ENCODE assay signal across 10 cellular contexts in the genomic region with DNA sequence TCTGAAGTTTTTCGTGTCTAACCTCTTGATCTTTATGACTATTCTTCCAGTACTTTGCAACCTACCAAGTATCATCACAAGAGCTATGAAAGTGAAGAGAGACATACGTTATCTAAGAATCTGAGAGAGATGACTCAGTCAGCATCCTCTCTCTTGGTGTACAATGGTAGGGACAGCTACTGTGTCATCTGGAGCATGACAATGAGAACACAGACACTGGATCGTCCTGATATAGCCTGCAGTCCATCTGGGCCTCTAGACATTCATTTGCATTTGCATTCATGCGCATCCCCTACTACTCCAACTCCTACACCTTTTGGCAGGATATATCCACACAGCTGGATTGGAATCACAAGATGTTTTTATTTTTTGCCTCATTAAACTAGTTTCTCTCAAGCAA.
A peak's percentile ranks its signal among the peaks of the same experiment; 100 is the strongest.
DNase-seq lines count a peak whose midpoint lies in the region; ATAC-seq and TF ChIP-seq lines count a peak whose summit lies in the region.
"Had no signal": no experiment of that assay in that cellular context is flagged by ENCODE, and none has a peak within 500 bp of the region (broad histone marks: within the 10 kb centered on the region; RNA-seq: fewer than 3 reads in every experiment).

No MANE protein-coding gene starts in this region.

- no peak overlapping the region for H3K4me3 ChIP-seq in mucosa of descending colon

- peak; percentile 100 for ATAC-seq in GM18868 (IDR thresholded peaks at IDR 0.05; ENCODE audit: unreplicated experiment)
- peak; percentile 97 for ATAC-seq in GM21528 (IDR thresholded peaks at IDR 0.05; ENCODE audit: low FRiP score, unreplicated experiment)
- peak; percentile 99 for ATAC-seq in HG03159 (IDR thresholded peaks at IDR 0.05; ENCODE audit: unreplicated experiment)
- ATAC-seq in mucosa of descending colon: no peak

- no peaks in the 10 kb centered on the region for H3K4me1 ChIP-seq in mucosa of descending colon (ENCODE audit: low read depth)

- DNase-seq in inferior parietal cortex (ENCODE audit: extremely low spot score): peak; percentile 74
- no peak for DNase-seq in NCI-H1092 treated with DMSO at 0.1 percent for 48 hours (lab: John Stamatoyannopoulos, UW)
- no peak for DNase-seq in kidney glomerular epithelial cell (lab: John Stamatoyannopoulos, UW)
- no peak for DNase-seq in GOT3 (lab: John Stamatoyannopoulos, UW)
- no peak for DNase-seq in mucosa of descending colon
- DNase-seq: activated naive CD8-positive, alpha-beta T cell treated with anti-CD3 and anti-CD28 coated beads, Interleukin-2, amount 10 ng/mL, durations not matched to agents 7 days and 5 days; IMR-90 had no signal

- H3K36me3 ChIP-seq in mucosa of descending colon (ENCODE audit: low read depth): no peaks in the 10 kb centered on the region

- intact Hi-C loops in mucosa of descending colon (cut with DNase I, micrococcal nuclease): no loop called here

- no peak for TF ChIP-seq CTCF in mucosa of descending colon (IDR thresholded peaks at IDR 0.05)

- no peaks in the 10 kb centered on the region for H3K9me3 ChIP-seq in mucosa of descending colon
